In genomic region chr1:215079456-215079855, GRCh38 we compare ENCODE assay signal across 20 cellular contexts. TPM values are rescaled to one million over a fixed set of nuclear protein-coding genes. Genes with fewer than 3 reads are reported as not detected.
DNase-seq lines count a peak whose midpoint lies in the region; ATAC-seq, FAIRE-seq and TF ChIP-seq lines count a peak whose summit lies in the region.
"Had no signal": no experiment of that assay in that cellular context is flagged by ENCODE, and none has a peak within 500 bp of the region (broad histone marks: within the 10 kb centered on the region; RNA-seq: fewer than 3 reads in every experiment).

No MANE protein-coding gene starts in this region.

- no peak overlapping the region for H3K4me3 ChIP-seq in bronchial epithelial cell (ENCODE audit: low read depth, low read length)
- no peak overlapping the region for H3K4me3 ChIP-seq in fibroblast of the aortic adventitia (ENCODE audit: low read depth, low read length)
- H3K4me3 ChIP-seq: A549; BLaER1 treated with 17β-estradiol and CSF1 and Interleukin-3, amounts not matched to agents 10 nM and 100 nM; GM23338 had no signal

- FAIRE-seq in bronchial epithelial cell (lab: Jason Lieb, UNC), result peak; percentile 58
- FAIRE-seq: A549, GM12892, GM18507, H54 had no signal

- no peak for ATAC-seq in activated CD4-positive, CD25-positive, alpha-beta regulatory T cell treated with anti-CD3 and anti-CD28 coated beads, Interleukin-2, amount 50 U/mL, for 24 hours
- ATAC-seq: A549, GM23338 had no signal

- H3K27me3 ChIP-seq in bronchial epithelial cell (ENCODE audit: control insufficient read depth, insufficient read depth, low read length), result peaks cover 16% of the 10 kb centered on the region
- H3K27me3 ChIP-seq: BLaER1 treated with 17β-estradiol and CSF1 and Interleukin-3, amounts not matched to agents 10 nM and 100 nM had no signal

- H3K36me3 ChIP-seq in bronchial epithelial cell (ENCODE audit: control insufficient read depth, insufficient read depth, low read length), result no peaks in the 10 kb centered on the region
- H3K36me3 ChIP-seq: BLaER1 treated with 17β-estradiol and CSF1 and Interleukin-3, amounts not matched to agents 10 nM and 100 nM had no signal

- TF ChIP-seq CTCF in bronchial epithelial cell (IDR thresholded peaks at IDR 0.05; ENCODE audit: insufficient read depth, low read length, severe bottlenecking), result no peak
- TF ChIP-seq CTCF in fibroblast of the aortic adventitia (IDR thresholded peaks at IDR 0.05; ENCODE audit: insufficient read depth, low read length), result no peak

- peak; percentile 21 for DNase-seq in DMS 273 (lab: John Stamatoyannopoulos, UW; ENCODE audit: unreplicated experiment)
- DNase-seq in DMS 273 treated with DMSO at 0.1 percent for 48 hours (lab: John Stamatoyannopoulos, UW), result no peak
- DNase-seq in bronchial epithelial cell (ENCODE audit: low read depth), result no peak
- peak; percentile 54 for DNase-seq in fibroblast of the aortic adventitia (ENCODE audit: low read depth)
- DNase-seq in activated CD8-positive, alpha-beta memory T cell treated with anti-CD3 and anti-CD28 coated beads for 24 hours, result no peak
- DNase-seq in NCI-H2029 (lab: John Stamatoyannopoulos, UW), result no peak
- DNase-seq: CD8-positive, alpha-beta memory T cell; COR-L47; DMS153; DMS79; GDM1; HCEC 1CT had no signal

RNA-seq across cellular contexts. Expression of gene KCNK2, which starts 3.1 kb away (rescaled TPM):
- total RNA-seq in bronchial epithelial cell (1.3 TPM in 1 of 2 replicates, not detected in the other), fibroblast of the aortic adventitia (ENCODE audit: low replicate concordance) (33.0 and 64.3 TPM in 2 replicates)
- total RNA-seq: B cell; CD8-positive, alpha-beta memory T cell had no signal

Comparison
In these comparisons a context has a peak if more than half of its experiments do, and no peak if none do; other contexts are left out.
1. DNase-seq: peak in DMS 273 (single experiment) and fibroblast of the aortic adventitia (single experiment); none in DMS 273 treated with DMSO at 0.1 percent for 48 hours (single experiment), bronchial epithelial cell (single experiment), activated CD8-positive, alpha-beta memory T cell treated with anti-CD3 and anti-CD28 coated beads for 24 hours (single experiment) and NCI-H2029 (single experiment).
2. RNA of gene KCNK2, which starts 3.1 kb away (total RNA-seq): 33.0 to 64.3 TPM in fibroblast of the aortic adventitia; 1.3 TPM in bronchial epithelial cell; every median in the first group is over 10 times any median in the second.